In the genomic region with DNA sequence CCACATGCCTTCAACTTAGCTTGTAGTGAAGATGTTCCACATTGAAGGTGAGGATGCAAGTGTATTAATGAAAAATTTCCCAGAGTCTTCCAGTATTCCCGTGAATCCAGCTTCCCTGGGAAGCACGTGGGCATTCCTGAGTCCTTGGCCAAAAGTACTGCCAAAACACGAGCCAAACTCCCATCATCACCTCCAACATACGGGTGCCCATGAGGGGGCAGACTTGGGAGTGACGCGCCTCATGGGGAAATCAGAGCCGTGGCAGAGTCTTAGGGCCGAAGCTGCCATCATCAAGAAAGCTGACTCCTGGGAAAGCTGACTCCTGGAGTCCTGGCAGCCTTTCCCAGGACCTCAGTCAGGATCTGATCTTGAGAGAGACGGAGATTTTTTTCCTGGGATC, we compare ENCODE assay signal across 13 cellular contexts. TPM values are rescaled to one million over a fixed set of nuclear protein-coding genes. Genes with fewer than 3 reads are reported as not detected.
DNase-seq lines count a peak whose midpoint lies in the region; ATAC-seq and TF ChIP-seq lines count a peak whose summit lies in the region.
"Had no signal": no experiment of that assay in that cellular context is flagged by ENCODE, and none has a peak within 500 bp of the region (broad histone marks: within the 10 kb centered on the region; RNA-seq: fewer than 3 reads in every experiment).

No MANE protein-coding gene starts in this region.

- no peak overlapping the region for H3K27ac ChIP-seq in endodermal cell (ENCODE audit: low read depth, low read length)
- H3K27ac ChIP-seq: BLaER1 had no signal

- TF ChIP-seq CTCF in BE2C (IDR thresholded peaks at IDR 0.05; ENCODE audit: low read depth, low read length) (0 out of 2 replicates have a peak, but pooled peaks have one; percentile 3), endodermal cell (conservative IDR thresholded peaks at IDR 0.05) (peak; percentile 43)

- H3K36me3 Mint-ChIP-seq in endodermal cell (ENCODE audit: low read depth) = peaks cover 45% of the 10 kb centered on the region

- H3K4me3 ChIP-seq in BE2C (ENCODE audit: low read depth, low read length) (no peak overlapping the region), endodermal cell (ENCODE audit: low read length) (no peak overlapping the region)
- H3K4me3 ChIP-seq: BLaER1 had no signal

- no peak overlapping the region for H3K9ac ChIP-seq in endodermal cell (ENCODE audit: extremely low read depth, low read length, poor library complexity, severe bottlenecking)
- H3K9ac ChIP-seq: BLaER1 had no signal

- peaks cover 8% of the 10 kb centered on the region for H3K4me1 Mint-ChIP-seq in endodermal cell

- H3K4me1 ChIP-seq in BE2C (no peaks in the 10 kb centered on the region), endodermal cell (ENCODE audit: control insufficient read depth, insufficient read depth, low read length) (peaks cover 3% of the 10 kb centered on the region)

- H3K27me3 Mint-ChIP-seq in endodermal cell (ENCODE audit: insufficient read depth) = no peaks in the 10 kb centered on the region

- H3K4me3 Mint-ChIP-seq in endodermal cell = no peak overlapping the region

- H3K9me3 Mint-ChIP-seq in endodermal cell = no peaks in the 10 kb centered on the region

- ATAC-seq in GM18861 (IDR thresholded peaks at IDR 0.05; ENCODE audit: unreplicated experiment) = no peak
- ATAC-seq in HG03135 (IDR thresholded peaks at IDR 0.05; ENCODE audit: unreplicated experiment) = no peak
- ATAC-seq: PC-3, SK-N-SH treated with all-trans-retinoic acid at 6 μM for 48 hours had no signal

- in situ Hi-C loops in G401 (cut with HindIII; ENCODE audit: low sequenced_read_pairs) = no loop called here

- H3K27ac Mint-ChIP-seq in endodermal cell = no peak overlapping the region

- H3K9me3 ChIP-seq in BE2C (no peaks in the 10 kb centered on the region), endodermal cell (ENCODE audit: control insufficient read depth, low read length) (peaks cover 1% of the 10 kb centered on the region)

- H3K36me3 ChIP-seq in BE2C (no peaks in the 10 kb centered on the region; the same call in none of the 2 replicates), endodermal cell (ENCODE audit: control insufficient read depth, insufficient read depth, low read length) (peaks cover 18% of the 10 kb centered on the region)

- WGBS in endodermal cell (ENCODE audit: insufficient coverage in 1 of 2, insufficient read length in 1 of 2), 2 experiments = 87 to 88% methylated on average over 9 of the region's 9 CpGs

- no peak for DNase-seq in BE2C
- DNase-seq in G401 (ENCODE audit: low spot score) = peak; percentile 19
- peak; percentile 67 for DNase-seq in endodermal cell
- DNase-seq in left kidney (ENCODE audit: low read depth, low spot score) = peak; percentile 3
- DNase-seq in NCI-H2171 treated with DMSO at 0.1 percent for 48 hours (lab: John Stamatoyannopoulos, UW) = no peak
- DNase-seq: NCI-H1048, NCI-H146, NCI-H69, PC-3 had no signal

- no peaks in the 10 kb centered on the region for H3K27me3 ChIP-seq in BE2C
- no peaks in the 10 kb centered on the region for H3K27me3 ChIP-seq in endodermal cell (ENCODE audit: control insufficient read depth, insufficient read depth, low read length, poor library complexity, severe bottlenecking)
- H3K27me3 ChIP-seq: BLaER1 had no signal

RNA-seq across cellular contexts. Expression of a gene that starts 20.1 kb away (rescaled TPM):
- polyA plus RNA-seq in BE2C (2012; ENCODE audit: insufficient read depth, insufficient read length, low read depth) = 81.4 TPM
- 21.9 and 32.2 TPM in 2 replicates for total RNA-seq in G401 (2014; rRNA removed; shearing (Covaris generic))
- total RNA-seq in endodermal cell = 10 to 100 TPM; 33.4 to 34.0 TPM
- polyA plus RNA-seq in endodermal cell (2013, experiment 1 of 2) = 41.0 TPM
- 29.1 TPM for polyA plus RNA-seq in endodermal cell (2013, experiment 2 of 2)

RNA-seq across cellular contexts. Expression of a gene that starts 52.0 kb away (rescaled TPM):
- polyA plus RNA-seq in BE2C (2012; ENCODE audit: insufficient read depth, insufficient read length, low read depth) = 3.2 TPM
- 13.2 and 15.5 TPM in 2 replicates for total RNA-seq in G401 (2014; rRNA removed; shearing (Covaris generic))
- 10 to 100 TPM; 11.7 to 13.6 TPM for total RNA-seq in endodermal cell
- 10.1 TPM for polyA plus RNA-seq in endodermal cell (2013, experiment 1 of 2)
- 9.3 TPM for polyA plus RNA-seq in endodermal cell (2013, experiment 2 of 2)

Comparison
In these comparisons a context has a peak if more than half of its experiments do, and no peak if none do; other contexts are left out.
1. DNase-seq: peak in G401 (single experiment), endodermal cell (single experiment) and left kidney (single experiment); none in BE2C (single experiment) and NCI-H2171 treated with DMSO at 0.1 percent for 48 hours (single experiment).